23 cellular contexts compared by ENCODE assay signal in genomic region chr22:30984317-30984716, GRCh38. TPM values are rescaled to one million over a fixed set of nuclear protein-coding genes. Genes with fewer than 3 reads are reported as not detected.
A peak's percentile ranks its signal among the peaks of the same experiment; 100 is the strongest.
DNase-seq lines count a peak whose midpoint lies in the region; ATAC-seq, FAIRE-seq and TF ChIP-seq lines count a peak whose summit lies in the region.
"Had no signal": no experiment of that assay in that cellular context is flagged by ENCODE, and none has a peak within 500 bp of the region (broad histone marks: within the 10 kb centered on the region; RNA-seq: fewer than 3 reads in every experiment).

No MANE protein-coding gene starts in this region.

- DNase-seq in LoVo (ENCODE audit: low spot score) (peak; percentile 36), dermis microvascular lymphatic vessel endothelial cell (ENCODE audit: low read depth in 2 of 2) (peak; percentile 62 to 81), HepG2 (ENCODE audit: low spot score) (peak; percentile 71), NCI-H2107 (lab: John Stamatoyannopoulos, UW) (no peak), Right ventricle myocardium superior (no peak), midbrain (lab: John Stamatoyannopoulos, UW) (no peak)
- DNase-seq in effector CD8-positive, alpha-beta T cell (lab: John Stamatoyannopoulos, UW) = no peak
- DNase-seq: 8988T; ACHN; BE2C; Calu3; H9; HFFc6; NCI-H2029; NCI-H446 treated with DMSO at 0.1 percent for 48 hours; NCI-H526; NCI-H82; NK-92 treated with Interleukin-12 subunit alpha and Interleukin-12 subunit beta, amount 100 ng/mL, for 24 hours; PC-9; RPMI8226; SHP77 had no signal

- no peaks in the 10 kb centered on the region for H4K20me1 ChIP-seq in HepG2 (ENCODE audit: insufficient read depth, low read length)

- no peaks in the 10 kb centered on the region for H3K9me3 ChIP-seq in HepG2 (ENCODE audit: low read length)
- H3K9me3 ChIP-seq: BE2C had no signal

- H3K4me3 ChIP-seq in HepG2 (replicated peaks in 1 of 3; ENCODE audit: insufficient read depth in 1 of 3, low read depth in 2 of 3, low read length in 3 of 3) = no peak overlapping the region
- H3K4me3 ChIP-seq: GM23338, PC-9 had no signal

- CTCF ChIA-PET in HepG2 (lab: Yijun Ruan, JAX; ENCODE audit: low intra/inter-chr PET ratio, low total read pairs) = no interaction called here

- H2AFZ ChIP-seq in HepG2 (ENCODE audit: low read length) = no peak overlapping the region
- H2AFZ ChIP-seq: GM23338, PC-9 had no signal

- peak; percentile 15 for FAIRE-seq in G401.6 (lab: Jason Lieb, UNC)
- no peak for FAIRE-seq in HepG2 (lab: Jason Lieb, UNC)

- no peak overlapping the region; the same call in 1 of the 2 replicates for H3K4me2 ChIP-seq in HepG2 (ENCODE audit: low read depth, low read length)
- H3K4me2 ChIP-seq: GM23338, PC-9 had no signal

- BruUV-seq in HepG2 (replicated peaks; lab: Mats Ljungman, UMichigan) = no TSS peak

- no peak for TF ChIP-seq EP300 in HepG2 (IDR thresholded peaks at IDR 0.05; ENCODE audit: low read depth in 2 of 2, low read length in 2 of 2)
- no peak for TF ChIP-seq EP300 in HepG2 (CRISPR knock-in tag; IDR thresholded peaks at IDR 0.05; ENCODE audit: borderline replicate concordance)

- POLR2A ChIA-PET in HepG2 (lab: Yijun Ruan, JAX) = interaction anchor here (0.7 kb wide), 1 partner anchor 15 kb away, joined by 3 read pairs; the partner anchor contains the start of genes MORC2 and TUG1

- in situ Hi-C loops in HepG2 (cut with HindIII; ENCODE audit: extremely low pct_ligation_motif_present, low pct_unique_long_range_greater_than_20kb) = no loop called here

- H3K36me3 ChIP-seq in HepG2 (replicated peaks in 1 of 2; ENCODE audit: control insufficient read depth in 1 of 2, insufficient read depth in 2 of 2, low read length in 2 of 2) = no peaks in the 10 kb centered on the region
- H3K36me3 ChIP-seq: BE2C had no signal

- TF ChIP-seq RAD21 in HepG2 (CRISPR knock-in tag; IDR thresholded peaks at IDR 0.05) = no peak

- no peak for TF ChIP-seq CTCF in HepG2 (CRISPR knock-in tag; IDR thresholded peaks at IDR 0.05)

- ATAC-seq in HepG2 (peak; percentile 33; the same call in 1 of the 3 replicates), Right ventricle myocardium superior (ENCODE audit: poor library complexity) (no peak)
- ATAC-seq: GM23338 had no signal

- peaks cover 46% of the 10 kb centered on the region for H3K4me1 ChIP-seq in HepG2 (ENCODE audit: insufficient read depth, low read length)
- H3K4me1 ChIP-seq: BE2C had no signal

- no peaks in the 10 kb centered on the region for H3K79me2 ChIP-seq in HepG2 (ENCODE audit: insufficient read depth, low read length)

- WGBS in HepG2 (ENCODE audit: low lambda C conversion rate) = 13% methylated on average over 2 of the region's 2 CpGs

- intact Hi-C loops in HepG2 (cut with micrococcal nuclease; ENCODE audit: unreplicated experiment) (loop anchor here (5.0 kb wide), 1 partner anchor 98 kb away; the partner anchor contains the start of gene SMTN), Right ventricle myocardium superior (cut with DNase I) (no loop called here)

- no peak overlapping the region for H3K27ac ChIP-seq in HepG2 (ENCODE audit: extremely low read length, insufficient read depth, low read length)
- H3K27ac ChIP-seq: PC-9 had no signal

- no peaks in the 10 kb centered on the region; a peak in 1 of 5 replicates for H3K27me3 ChIP-seq in HepG2 (ENCODE audit: control insufficient read depth in 1 of 2, insufficient read depth in 2 of 2, low read length in 2 of 2)
- H3K27me3 ChIP-seq: BE2C had no signal

- no peak for TF ChIP-seq POLR2A in HepG2 (IDR thresholded peaks at IDR 0.05; ENCODE audit: insufficient read depth in 1 of 2, low read depth in 2 of 2, low read length in 2 of 2)

- no peak overlapping the region for H3K9ac ChIP-seq in HepG2 (ENCODE audit: insufficient read depth, low read depth, low read length)

TF ChIP-seq in HepG2, 621 proteins besides CTCF, POLR2A, EP300 and RAD21 (continues in another document):
- TF ChIP-seq SOX13 (IDR thresholded peaks at IDR 0.05) (no peak), SOX13 (CRISPR knock-in tag; conservative IDR thresholded peaks at IDR 0.05 in 1 of 2, IDR thresholded peaks at IDR 0.05 in 1 of 2) (peak in 1 of 2 experiments; percentile 66; a peak in 2 of 4 replicates), ERF (CRISPR knock-in tag; IDR thresholded peaks at IDR 0.05) (no peak), FOXA3 (CRISPR knock-in tag; IDR thresholded peaks at IDR 0.05) (0 out of 2 replicates have a peak, but pooled peaks have one; percentile 14), DR1 (CRISPR knock-in tag; IDR thresholded peaks at IDR 0.05) (no peak), HNF4A (CRISPR knock-in tag; IDR thresholded peaks at IDR 0.05) (peak; percentile 35; the same call in 1 of the 2 replicates), FOSL2 (CRISPR knock-in tag; IDR thresholded peaks at IDR 0.05) (peak; percentile 63; the same call in 1 of the 2 replicates), BRD4 (CRISPR knock-in tag; IDR thresholded peaks at IDR 0.05) (no peak)
- TF ChIP-seq, protein P1, sequence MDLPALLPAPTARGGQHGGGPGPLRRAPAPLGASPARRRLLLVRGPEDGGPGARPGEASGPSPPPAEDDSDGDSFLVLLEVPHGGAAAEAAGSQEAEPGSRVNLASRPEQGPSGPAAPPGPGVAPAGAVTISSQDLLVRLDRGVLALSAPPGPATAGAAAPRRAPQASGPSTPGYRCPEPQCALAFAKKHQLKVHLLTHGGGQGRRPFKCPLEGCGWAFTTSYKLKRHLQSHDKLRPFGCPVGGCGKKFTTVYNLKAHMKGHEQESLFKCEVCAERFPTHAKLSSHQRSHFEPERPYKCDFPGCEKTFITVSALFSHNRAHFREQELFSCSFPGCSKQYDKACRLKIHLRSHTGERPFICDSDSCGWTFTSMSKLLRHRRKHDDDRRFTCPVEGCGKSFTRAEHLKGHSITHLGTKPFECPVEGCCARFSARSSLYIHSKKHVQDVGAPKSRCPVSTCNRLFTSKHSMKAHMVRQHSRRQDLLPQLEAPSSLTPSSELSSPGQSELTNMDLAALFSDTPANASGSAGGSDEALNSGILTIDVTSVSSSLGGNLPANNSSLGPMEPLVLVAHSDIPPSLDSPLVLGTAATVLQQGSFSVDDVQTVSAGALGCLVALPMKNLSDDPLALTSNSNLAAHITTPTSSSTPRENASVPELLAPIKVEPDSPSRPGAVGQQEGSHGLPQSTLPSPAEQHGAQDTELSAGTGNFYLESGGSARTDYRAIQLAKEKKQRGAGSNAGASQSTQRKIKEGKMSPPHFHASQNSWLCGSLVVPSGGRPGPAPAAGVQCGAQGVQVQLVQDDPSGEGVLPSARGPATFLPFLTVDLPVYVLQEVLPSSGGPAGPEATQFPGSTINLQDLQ (CRISPR knock-in tag; IDR thresholded peaks at IDR 0.05) = no peak

RNA-seq across cellular contexts. Expression of gene TUG1, which starts 15.3 kb away (rescaled TPM):
- total RNA-seq in dermis microvascular lymphatic vessel endothelial cell (32.0 and 48.0 TPM in 2 replicates), HepG2 (2016; rRNA removed; fragmentation: Illumina TruSeq; extraction: Trizol) (32.8 and 35.2 TPM in 2 replicates), Right ventricle myocardium superior (30.9 TPM)
- total RNA-seq in HepG2 (2016; cell fraction: cytosol; rRNA removed; fragmentation: Illumina TruSeq; extraction: Trizol; ENCODE audit: low read depth) = 5.6 TPM in 2 replicates
- 29.2 and 33.7 TPM in 2 replicates for total RNA-seq in HepG2 (2016; cell fraction: insoluble cytoplasmic fraction; rRNA removed; fragmentation: Illumina TruSeq; extraction: Trizol)
- total RNA-seq in HepG2 (2016; cell fraction: membrane; rRNA removed; fragmentation: Illumina TruSeq; extraction: Trizol) = 14.7 and 16.1 TPM in 2 replicates
- total RNA-seq in HepG2 (2016; cell fraction: nucleus; rRNA removed; fragmentation: Illumina TruSeq; extraction: Trizol) = 83.8 and 92.0 TPM in 2 replicates
- 101 and 122 TPM in 2 replicates for polyA plus RNA-seq in HepG2 (2011; rRNA removed)
- polyA plus RNA-seq in HepG2 (2011; cell fraction: cytosol; rRNA removed) = 31.0 and 49.1 TPM in 2 replicates
- polyA plus RNA-seq in HepG2 (2011; cell fraction: nucleus; rRNA removed) = 221 and 244 TPM in 2 replicates
- 49.1 and 54.7 TPM in 2 replicates for polyA plus RNA-seq in HepG2 (2012)
- 2.9 and 3.1 TPM in 2 replicates for polyA plus RNA-seq in HepG2 (2016; cell fraction: cytosol; fragmentation: Illumina TruSeq; extraction: Trizol; ENCODE audit: low read depth)
- 37.7 TPM in 2 replicates for polyA plus RNA-seq in HepG2 (2016; cell fraction: insoluble cytoplasmic fraction; fragmentation: Illumina TruSeq; extraction: Trizol; ENCODE audit: low read depth)
- polyA plus RNA-seq in HepG2 (2016; cell fraction: membrane; fragmentation: Illumina TruSeq; extraction: Trizol; ENCODE audit: low read depth) = 8.1 and 9.1 TPM in 2 replicates
- 201 TPM in 2 replicates for polyA plus RNA-seq in HepG2 (2016; cell fraction: nucleus; fragmentation: Illumina TruSeq; extraction: Trizol; ENCODE audit: insufficient read depth, low read depth)
- 56.5 and 73.9 TPM in 2 replicates for polyA minus RNA-seq in HepG2 (2011; rRNA and poly(A)+ RNA removed; ENCODE audit: low replicate concordance)
- 31.0 and 37.3 TPM in 2 replicates for polyA minus RNA-seq in HepG2 (2011; cell fraction: cytosol; rRNA and poly(A)+ RNA removed)
- polyA minus RNA-seq in HepG2 (2011; cell fraction: nucleus; rRNA and poly(A)+ RNA removed) = 167 and 186 TPM in 2 replicates

RNA-seq across cellular contexts. Expression of gene MORC2, which starts 15.7 kb away (rescaled TPM):
- total RNA-seq in dermis microvascular lymphatic vessel endothelial cell (12.6 and 15.8 TPM in 2 replicates), HepG2 (2016; rRNA removed; fragmentation: Illumina TruSeq; extraction: Trizol) (18.3 and 28.2 TPM in 2 replicates), Right ventricle myocardium superior (20.1 TPM)
- 3.4 and 4.3 TPM in 2 replicates for total RNA-seq in HepG2 (2016; cell fraction: cytosol; rRNA removed; fragmentation: Illumina TruSeq; extraction: Trizol; ENCODE audit: low read depth)
- total RNA-seq in HepG2 (2016; cell fraction: insoluble cytoplasmic fraction; rRNA removed; fragmentation: Illumina TruSeq; extraction: Trizol) = 18.9 and 25.4 TPM in 2 replicates
- total RNA-seq in HepG2 (2016; cell fraction: membrane; rRNA removed; fragmentation: Illumina TruSeq; extraction: Trizol) = 10.0 and 14.7 TPM in 2 replicates
- 27.6 and 33.4 TPM in 2 replicates for total RNA-seq in HepG2 (2016; cell fraction: nucleus; rRNA removed; fragmentation: Illumina TruSeq; extraction: Trizol)
- polyA plus RNA-seq in HepG2 (2011; rRNA removed) = 11.9 and 17.8 TPM in 2 replicates
- polyA plus RNA-seq in HepG2 (2011; cell fraction: cytosol; rRNA removed) = 6.2 and 6.3 TPM in 2 replicates
- polyA plus RNA-seq in HepG2 (2011; cell fraction: nucleus; rRNA removed) = 24.9 and 45.2 TPM in 2 replicates
- polyA plus RNA-seq in HepG2 (2012) = 25.4 and 32.4 TPM in 2 replicates
- polyA plus RNA-seq in HepG2 (2016; cell fraction: cytosol; fragmentation: Illumina TruSeq; extraction: Trizol; ENCODE audit: low read depth) = 1.6 and 2.2 TPM in 2 replicates
- 25.6 and 32.0 TPM in 2 replicates for polyA plus RNA-seq in HepG2 (2016; cell fraction: insoluble cytoplasmic fraction; fragmentation: Illumina TruSeq; extraction: Trizol; ENCODE audit: low read depth)
- polyA plus RNA-seq in HepG2 (2016; cell fraction: membrane; fragmentation: Illumina TruSeq; extraction: Trizol; ENCODE audit: low read depth) = 5.2 and 5.5 TPM in 2 replicates
- polyA plus RNA-seq in HepG2 (2016; cell fraction: nucleus; fragmentation: Illumina TruSeq; extraction: Trizol; ENCODE audit: insufficient read depth, low read depth) = 67.7 and 78.0 TPM in 2 replicates
- polyA minus RNA-seq in HepG2 (2011; rRNA and poly(A)+ RNA removed; ENCODE audit: low replicate concordance) = 30.7 and 35.6 TPM in 2 replicates
- polyA minus RNA-seq in HepG2 (2011; cell fraction: cytosol; rRNA and poly(A)+ RNA removed) = 18.7 and 21.0 TPM in 2 replicates
- 26.3 and 32.9 TPM in 2 replicates for polyA minus RNA-seq in HepG2 (2011; cell fraction: nucleus; rRNA and poly(A)+ RNA removed)

Comparison
In these comparisons a context has a peak if more than half of its experiments do, and no peak if none do; other contexts are left out.
1. DNase-seq: peak in LoVo (single experiment), dermis microvascular lymphatic vessel endothelial cell (2 of 2) and HepG2 (single experiment); none in NCI-H2107 (single experiment), Right ventricle myocardium superior (single experiment), midbrain (single experiment) and effector CD8-positive, alpha-beta T cell (single experiment).